1 cellular context compared by ENCODE assay signal in genomic region chr18:74457743-74458465, GRCh38.
TF ChIP-seq lines count a peak whose summit lies in the region.

No MANE protein-coding gene starts in this region.

TF ChIP-seq in SK-N-SH, 30 proteins besides CTCF, POLR2A, EP300 and RAD21 (continued from another document):
- TF ChIP-seq, protein P1, sequence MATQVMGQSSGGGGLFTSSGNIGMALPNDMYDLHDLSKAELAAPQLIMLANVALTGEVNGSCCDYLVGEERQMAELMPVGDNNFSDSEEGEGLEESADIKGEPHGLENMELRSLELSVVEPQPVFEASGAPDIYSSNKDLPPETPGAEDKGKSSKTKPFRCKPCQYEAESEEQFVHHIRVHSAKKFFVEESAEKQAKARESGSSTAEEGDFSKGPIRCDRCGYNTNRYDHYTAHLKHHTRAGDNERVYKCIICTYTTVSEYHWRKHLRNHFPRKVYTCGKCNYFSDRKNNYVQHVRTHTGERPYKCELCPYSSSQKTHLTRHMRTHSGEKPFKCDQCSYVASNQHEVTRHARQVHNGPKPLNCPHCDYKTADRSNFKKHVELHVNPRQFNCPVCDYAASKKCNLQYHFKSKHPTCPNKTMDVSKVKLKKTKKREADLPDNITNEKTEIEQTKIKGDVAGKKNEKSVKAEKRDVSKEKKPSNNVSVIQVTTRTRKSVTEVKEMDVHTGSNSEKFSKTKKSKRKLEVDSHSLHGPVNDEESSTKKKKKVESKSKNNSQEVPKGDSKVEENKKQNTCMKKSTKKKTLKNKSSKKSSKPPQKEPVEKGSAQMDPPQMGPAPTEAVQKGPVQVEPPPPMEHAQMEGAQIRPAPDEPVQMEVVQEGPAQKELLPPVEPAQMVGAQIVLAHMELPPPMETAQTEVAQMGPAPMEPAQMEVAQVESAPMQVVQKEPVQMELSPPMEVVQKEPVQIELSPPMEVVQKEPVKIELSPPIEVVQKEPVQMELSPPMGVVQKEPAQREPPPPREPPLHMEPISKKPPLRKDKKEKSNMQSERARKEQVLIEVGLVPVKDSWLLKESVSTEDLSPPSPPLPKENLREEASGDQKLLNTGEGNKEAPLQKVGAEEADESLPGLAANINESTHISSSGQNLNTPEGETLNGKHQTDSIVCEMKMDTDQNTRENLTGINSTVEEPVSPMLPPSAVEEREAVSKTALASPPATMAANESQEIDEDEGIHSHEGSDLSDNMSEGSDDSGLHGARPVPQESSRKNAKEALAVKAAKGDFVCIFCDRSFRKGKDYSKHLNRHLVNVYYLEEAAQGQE (IDR thresholded peaks at IDR 0.05; ENCODE audit: low read depth, low read length) = no peak
- TF ChIP-seq SMC3 (IDR thresholded peaks at IDR 0.05; ENCODE audit: low read depth, low read length) = no peak
- TF ChIP-seq RXRA (IDR thresholded peaks at IDR 0.05; ENCODE audit: borderline replicate concordance, low read depth) = no peak
- TF ChIP-seq FOXM1 (IDR thresholded peaks at IDR 0.05; ENCODE audit: low read depth) = no peak
- TF ChIP-seq, protein P2, sequence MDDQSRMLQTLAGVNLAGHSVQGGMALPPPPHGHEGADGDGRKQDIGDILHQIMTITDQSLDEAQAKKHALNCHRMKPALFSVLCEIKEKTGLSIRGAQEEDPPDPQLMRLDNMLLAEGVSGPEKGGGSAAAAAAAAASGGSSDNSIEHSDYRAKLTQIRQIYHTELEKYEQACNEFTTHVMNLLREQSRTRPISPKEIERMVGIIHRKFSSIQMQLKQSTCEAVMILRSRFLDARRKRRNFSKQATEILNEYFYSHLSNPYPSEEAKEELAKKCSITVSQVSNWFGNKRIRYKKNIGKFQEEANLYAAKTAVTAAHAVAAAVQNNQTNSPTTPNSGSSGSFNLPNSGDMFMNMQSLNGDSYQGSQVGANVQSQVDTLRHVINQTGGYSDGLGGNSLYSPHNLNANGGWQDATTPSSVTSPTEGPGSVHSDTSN (IDR thresholded peaks at IDR 0.05) = no peak
- no peak for TF ChIP-seq POLR2AphosphoS5 (IDR thresholded peaks at IDR 0.05; ENCODE audit: low read depth, low read length)
